21 cellular contexts compared by ENCODE assay signal in the genomic region with DNA sequence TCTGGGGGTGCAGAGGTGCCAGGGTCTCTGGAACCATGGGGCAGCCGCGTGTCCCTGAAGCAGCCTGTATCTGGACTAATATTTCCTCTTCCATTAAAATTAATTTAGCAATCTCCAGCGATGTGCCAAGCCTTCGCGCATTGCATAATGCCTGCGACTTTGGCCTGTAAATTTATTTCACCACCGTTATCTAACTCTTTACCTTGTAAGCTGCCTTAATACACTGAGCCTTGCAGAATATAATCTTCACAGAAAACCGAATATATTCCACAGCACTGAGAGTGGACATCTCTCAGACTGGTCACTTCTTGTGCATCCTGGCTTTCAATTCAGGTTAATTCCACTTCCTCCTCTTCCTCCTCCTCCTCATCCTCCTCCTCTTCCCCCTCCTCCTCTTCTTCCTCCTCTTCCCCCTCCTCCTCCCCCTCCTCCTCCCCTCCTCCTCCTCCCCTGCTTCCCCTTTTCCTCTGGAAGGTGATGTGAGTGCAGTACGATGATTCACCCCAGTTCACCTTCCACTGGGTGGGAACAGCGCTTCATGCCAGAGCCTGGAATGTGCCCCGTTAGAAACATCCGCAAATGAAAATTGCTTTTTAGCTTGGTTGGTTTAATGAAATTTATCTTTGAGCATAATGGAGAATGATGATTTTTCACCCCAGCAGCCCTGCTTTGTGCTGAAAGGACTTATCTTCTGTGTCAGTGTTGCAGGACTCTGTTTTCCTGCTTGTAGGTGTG.
DNase-seq lines count a peak whose midpoint lies in the region; ATAC-seq, FAIRE-seq and TF ChIP-seq lines count a peak whose summit lies in the region.
"Had no signal": no experiment of that assay in that cellular context is flagged by ENCODE, and none has a peak within 500 bp of the region (broad histone marks: within the 10 kb centered on the region; RNA-seq: fewer than 3 reads in every experiment).

No MANE protein-coding gene starts in this region.

- in situ Hi-C loops in HepG2 (cut with HindIII; ENCODE audit: extremely low pct_ligation_motif_present, low pct_unique_long_range_greater_than_20kb) = no loop called here

- CTCF ChIA-PET in HepG2 (lab: Yijun Ruan, JAX; ENCODE audit: low intra/inter-chr PET ratio, low total read pairs) = no interaction called here

- TF ChIP-seq RAD21 in HepG2 (CRISPR knock-in tag; IDR thresholded peaks at IDR 0.05) = no peak

- H3K27ac ChIP-seq in HepG2 (ENCODE audit: extremely low read length, insufficient read depth, low read length) = no peak overlapping the region
- no peak overlapping the region for H3K27ac ChIP-seq in right lobe of liver
- H3K27ac ChIP-seq: lower lobe of right lung, SJSA1, upper lobe of right lung had no signal

- DNase-seq in HepG2 (ENCODE audit: low spot score) (no peak), right lobe of liver (no peak), amniotic epithelial cell (ENCODE audit: low read depth) (peak; percentile 60), iris pigment epithelial cell (ENCODE audit: low read depth) (peak; percentile 11), dermis blood vessel endothelial cell (no peak), D721Med (ENCODE audit: insufficient read length, low spot score) (no peak), NCI-H446 treated with DMSO at 0.1 percent for 48 hours (lab: John Stamatoyannopoulos, UW) (no peak), GF-D8 (lab: John Stamatoyannopoulos, UW) (no peak)
- DNase-seq: activated CD4-positive, alpha-beta T cell treated with anti-CD3 and anti-CD28 coated beads for 36 hours; activated gamma-delta T cell; amygdala; CD4-positive, CD25-positive, alpha-beta regulatory T cell; lower lobe of right lung; NCI-H510A treated with DMSO at 0.1 percent for 48 hours; stimulated activated CD4-positive, alpha-beta T cell treated with anti-CD3 and anti-CD28 coated beads, Interleukin-15, amount 100 ng/mL, for 24 hours; stimulated activated naive CD4-positive, alpha-beta T cell; upper lobe of right lung had no signal

- no peak overlapping the region for H2AFZ ChIP-seq in HepG2 (ENCODE audit: low read length)

- H3K27me3 ChIP-seq in HepG2 (ENCODE audit: control insufficient read depth in 1 of 2, insufficient read depth in 2 of 2, low read length in 2 of 2) (peaks cover 7 to 62% of the 10 kb centered on the region in 2 experiments; a peak in 4 of 5 replicates), right lobe of liver (no peaks in the 10 kb centered on the region)

- H3K4me2 ChIP-seq in HepG2 (ENCODE audit: low read depth, low read length) = no peak overlapping the region

- TF ChIP-seq EP300 in HepG2 (IDR thresholded peaks at IDR 0.05; ENCODE audit: low read depth in 2 of 2, low read length in 2 of 2) (no peak), HepG2 (CRISPR knock-in tag; IDR thresholded peaks at IDR 0.05; ENCODE audit: borderline replicate concordance) (no peak)

- FAIRE-seq in HepG2 (lab: Jason Lieb, UNC) (no peak), D721Med (lab: Jason Lieb, UNC) (no peak)
- FAIRE-seq: A204.1, endometrium, frontal cortex had no signal

- no peaks in the 10 kb centered on the region for H3K4me1 ChIP-seq in HepG2 (ENCODE audit: insufficient read depth, low read length)
- no peaks in the 10 kb centered on the region for H3K4me1 ChIP-seq in right lobe of liver
- H3K4me1 ChIP-seq: lower lobe of right lung, SJSA1, upper lobe of right lung had no signal

- BruUV-seq in HepG2 (replicated peaks; lab: Mats Ljungman, UMichigan) = no TSS peak

- H3K36me3 ChIP-seq in HepG2 (replicated peaks in 1 of 2; ENCODE audit: control insufficient read depth in 1 of 2, insufficient read depth in 2 of 2, low read length in 2 of 2) (no peaks in the 10 kb centered on the region), right lobe of liver (no peaks in the 10 kb centered on the region)
- H3K36me3 ChIP-seq: lower lobe of right lung, SJSA1, upper lobe of right lung had no signal

- TF ChIP-seq CTCF in HepG2 (CRISPR knock-in tag; IDR thresholded peaks at IDR 0.05) = no peak
- TF ChIP-seq CTCF in right lobe of liver (IDR thresholded peaks at IDR 0.05) = no peak
- no peak for TF ChIP-seq CTCF in D721Med (IDR thresholded peaks at IDR 0.05; ENCODE audit: insufficient read depth, missing control alignments)

- TF ChIP-seq POLR2A in HepG2 (IDR thresholded peaks at IDR 0.05; ENCODE audit: insufficient read depth in 1 of 2, low read depth in 2 of 2, low read length in 2 of 2) (no peak), right lobe of liver (IDR thresholded peaks at IDR 0.05) (no peak)

- H3K9me3 ChIP-seq in HepG2 (ENCODE audit: low read length) (no peaks in the 10 kb centered on the region), right lobe of liver (no peaks in the 10 kb centered on the region)
- H3K9me3 ChIP-seq: lower lobe of right lung, SJSA1, upper lobe of right lung had no signal

- H3K79me2 ChIP-seq in HepG2 (ENCODE audit: insufficient read depth, low read length) = no peaks in the 10 kb centered on the region

- H3K4me3 ChIP-seq in HepG2 (replicated peaks in 1 of 3; ENCODE audit: insufficient read depth in 1 of 3, low read depth in 2 of 3, low read length in 3 of 3) (no peak overlapping the region), right lobe of liver (no peak overlapping the region)
- H3K4me3 ChIP-seq: lower lobe of right lung, SJSA1, upper lobe of right lung had no signal

- ATAC-seq in HepG2 (no peak), right lobe of liver (no peak)
- ATAC-seq: activated CD4-positive, alpha-beta T cell treated with anti-CD3 and anti-CD28 coated beads for 36 hours; lower lobe of right lung; upper lobe of right lung had no signal

- intact Hi-C loops in HepG2 (cut with micrococcal nuclease; ENCODE audit: unreplicated experiment) (no loop called here), right lobe of liver (cut with DNase I) (no loop called here)

- no peaks in the 10 kb centered on the region for H4K20me1 ChIP-seq in HepG2 (ENCODE audit: insufficient read depth, low read length)

- POLR2A ChIA-PET in HepG2 (lab: Yijun Ruan, JAX) = no interaction called here

- WGBS in HepG2 (ENCODE audit: low lambda C conversion rate) = 45% methylated on average over 12 of the region's 12 CpGs
- 62% methylated on average over 12 of the region's 12 CpGs for WGBS in right lobe of liver (ENCODE audit: insufficient coverage, low coverage, low lambda C conversion rate, missing lambda C conversion rate)

- no peak overlapping the region for H3K9ac ChIP-seq in HepG2 (ENCODE audit: insufficient read depth, low read depth, low read length)

TF ChIP-seq in HepG2, 621 proteins besides CTCF, POLR2A, EP300 and RAD21 (continues in another document):
- TF ChIP-seq HOXD1 (CRISPR knock-in tag; IDR thresholded peaks at IDR 0.05) (no peak), ZNF446 (CRISPR knock-in tag; IDR thresholded peaks at IDR 0.05) (no peak), CHD2 (IDR thresholded peaks at IDR 0.05; ENCODE audit: low read depth, low read length) (no peak), ZNF780A (CRISPR knock-in tag; IDR thresholded peaks at IDR 0.05) (no peak), HNRNPK (IDR thresholded peaks at IDR 0.05; ENCODE audit: low read depth, low read length, poor library complexity, severe bottlenecking) (peak; percentile 39)
- TF ChIP-seq, protein P1, sequence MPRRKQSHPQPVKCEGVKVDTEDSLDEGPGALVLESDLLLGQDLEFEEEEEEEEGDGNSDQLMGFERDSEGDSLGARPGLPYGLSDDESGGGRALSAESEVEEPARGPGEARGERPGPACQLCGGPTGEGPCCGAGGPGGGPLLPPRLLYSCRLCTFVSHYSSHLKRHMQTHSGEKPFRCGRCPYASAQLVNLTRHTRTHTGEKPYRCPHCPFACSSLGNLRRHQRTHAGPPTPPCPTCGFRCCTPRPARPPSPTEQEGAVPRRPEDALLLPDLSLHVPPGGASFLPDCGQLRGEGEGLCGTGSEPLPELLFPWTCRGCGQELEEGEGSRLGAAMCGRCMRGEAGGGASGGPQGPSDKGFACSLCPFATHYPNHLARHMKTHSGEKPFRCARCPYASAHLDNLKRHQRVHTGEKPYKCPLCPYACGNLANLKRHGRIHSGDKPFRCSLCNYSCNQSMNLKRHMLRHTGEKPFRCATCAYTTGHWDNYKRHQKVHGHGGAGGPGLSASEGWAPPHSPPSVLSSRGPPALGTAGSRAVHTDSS (CRISPR knock-in tag; conservative IDR thresholded peaks at IDR 0.05) = no peak
- TF ChIP-seq, protein P2, sequence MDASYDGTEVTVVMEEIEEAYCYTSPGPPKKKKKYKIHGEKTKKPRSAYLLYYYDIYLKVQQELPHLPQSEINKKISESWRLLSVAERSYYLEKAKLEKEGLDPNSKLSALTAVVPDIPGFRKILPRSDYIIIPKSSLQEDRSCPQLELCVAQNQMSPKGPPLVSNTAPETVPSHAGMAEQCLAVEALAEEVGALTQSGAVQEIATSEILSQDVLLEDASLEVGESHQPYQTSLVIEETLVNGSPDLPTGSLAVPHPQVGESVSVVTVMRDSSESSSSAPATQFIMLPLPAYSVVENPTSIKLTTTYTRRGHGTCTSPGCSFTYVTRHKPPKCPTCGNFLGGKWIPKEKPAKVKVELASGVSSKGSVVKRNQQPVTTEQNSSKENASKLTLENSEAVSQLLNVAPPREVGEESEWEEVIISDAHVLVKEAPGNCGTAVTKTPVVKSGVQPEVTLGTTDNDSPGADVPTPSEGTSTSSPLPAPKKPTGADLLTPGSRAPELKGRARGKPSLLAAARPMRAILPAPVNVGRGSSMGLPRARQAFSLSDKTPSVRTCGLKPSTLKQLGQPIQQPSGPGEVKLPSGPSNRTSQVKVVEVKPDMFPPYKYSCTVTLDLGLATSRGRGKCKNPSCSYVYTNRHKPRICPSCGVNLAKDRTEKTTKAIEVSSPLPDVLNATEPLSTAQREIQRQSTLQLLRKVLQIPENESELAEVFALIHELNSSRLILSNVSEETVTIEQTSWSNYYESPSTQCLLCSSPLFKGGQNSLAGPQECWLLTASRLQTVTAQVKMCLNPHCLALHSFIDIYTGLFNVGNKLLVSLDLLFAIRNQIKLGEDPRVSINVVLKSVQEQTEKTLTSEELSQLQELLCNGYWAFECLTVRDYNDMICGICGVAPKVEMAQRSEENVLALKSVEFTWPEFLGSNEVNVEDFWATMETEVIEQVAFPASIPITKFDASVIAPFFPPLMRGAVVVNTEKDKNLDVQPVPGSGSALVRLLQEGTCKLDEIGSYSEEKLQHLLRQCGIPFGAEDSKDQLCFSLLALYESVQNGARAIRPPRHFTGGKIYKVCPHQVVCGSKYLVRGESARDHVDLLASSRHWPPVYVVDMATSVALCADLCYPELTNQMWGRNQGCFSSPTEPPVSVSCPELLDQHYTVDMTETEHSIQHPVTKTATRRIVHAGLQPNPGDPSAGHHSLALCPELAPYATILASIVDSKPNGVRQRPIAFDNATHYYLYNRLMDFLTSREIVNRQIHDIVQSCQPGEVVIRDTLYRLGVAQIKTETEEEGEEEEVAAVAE (CRISPR knock-in tag; IDR thresholded peaks at IDR 0.05; ENCODE audit: borderline replicate concordance) = no peak
- TF ChIP-seq, protein P3, sequence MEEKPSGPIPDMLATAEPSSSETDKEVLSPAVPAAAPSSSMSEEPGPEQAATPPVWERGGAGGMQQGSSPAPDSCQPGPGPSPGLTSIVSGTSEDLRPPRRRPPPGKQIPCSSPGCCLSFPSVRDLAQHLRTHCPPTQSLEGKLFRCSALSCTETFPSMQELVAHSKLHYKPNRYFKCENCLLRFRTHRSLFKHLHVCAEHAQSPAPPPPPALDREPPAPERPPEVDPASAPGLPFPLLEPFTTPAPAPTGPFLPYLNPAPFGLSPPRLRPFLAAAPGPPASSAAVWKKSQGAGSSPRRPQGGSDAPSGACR (CRISPR knock-in tag; IDR thresholded peaks at IDR 0.05) = no peak

Comparison
In these comparisons a context has a peak if more than half of its experiments do, and no peak if none do; other contexts are left out.
1. DNase-seq: peak in amniotic epithelial cell (single experiment) and iris pigment epithelial cell (single experiment); none in HepG2 (single experiment), right lobe of liver (0 of 3), dermis blood vessel endothelial cell (single experiment), D721Med (single experiment), NCI-H446 treated with DMSO at 0.1 percent for 48 hours (single experiment) and GF-D8 (single experiment).